In genomic region chr14:21267886-21268611, GRCh38 we compare ENCODE assay signal across 8 cellular contexts. TPM values are rescaled to one million over a fixed set of nuclear protein-coding genes. Genes with fewer than 3 reads are reported as not detected.
DNase-seq lines count a peak whose midpoint lies in the region; ATAC-seq, FAIRE-seq and TF ChIP-seq lines count a peak whose summit lies in the region.

No MANE protein-coding gene starts in this region.

- peak overlapping the region; percentile 99 for H3K27ac Mint-ChIP-seq in MCF 10A (ENCODE audit: low read depth, unreplicated experiment)

- no peak overlapping the region for H3K4ac ChIP-seq in mesendoderm (ENCODE audit: low read depth, low read length)

- POLR2A ChIA-PET in A549 (lab: Yijun Ruan, JAX), result interaction anchor here (0.7 kb wide), 1 partner anchor 12 kb away, joined by 3 read pairs; no protein-coding TSS in a partner anchor
- POLR2A ChIA-PET in MCF 10A (lab: Yijun Ruan, JAX), result interaction anchor here (0.6 to 7.3 kb wide), 18 partner anchors 13 to 783 kb away, joined by 3 to 82 read pairs (median 4); partner anchors contain the start of genes CHD8 and SUPT16H

- no peaks in the 10 kb centered on the region for H3K9me3 Mint-ChIP-seq in MCF 10A (ENCODE audit: unreplicated experiment)

- no peaks in the 10 kb centered on the region for H3K9me3 ChIP-seq in A549

- ATAC-seq in A549 (no peak), HG03520 (IDR thresholded peaks at IDR 0.05; ENCODE audit: unreplicated experiment) (no peak)

- H3K79me1 ChIP-seq in mesendoderm (ENCODE audit: low read length), result no peaks in the 10 kb centered on the region

- H4K8ac ChIP-seq in mesendoderm (ENCODE audit: low read depth, low read length), result no peak overlapping the region

- H3K4me3 Mint-ChIP-seq in MCF 10A (ENCODE audit: unreplicated experiment), result peak overlapping the region; percentile 90

- H3K36me3 ChIP-seq in mesendoderm (ENCODE audit: control insufficient read depth, insufficient read depth, low read length), result peaks cover 2% of the 10 kb centered on the region

- peaks cover 24% of the 10 kb centered on the region for H3K4me1 Mint-ChIP-seq in MCF 10A (ENCODE audit: insufficient read depth, unreplicated experiment)

- 2% methylated on average over 16 of the region's 16 CpGs for WGBS in A549 (ENCODE audit: missing lambda C conversion rate)
- no CpG with 5 or more reads among the region's 16 CpGs for WGBS in mesendoderm (ENCODE audit: extremely low coverage, insufficient coverage, low lambda C conversion rate)

- H2AK5ac ChIP-seq in mesendoderm (ENCODE audit: low read length), result no peak overlapping the region

- DNase-seq in A549 (ENCODE audit: low read depth in 1 of 2, low spot score in 1 of 2) (no peak), HT-29 (ENCODE audit: low spot score) (peak; percentile 32), MCF 10A (ENCODE audit: unreplicated experiment) (no peak), mesendoderm (no peak), mucosa of gallbladder (ENCODE audit: low spot score) (no peak), NCI-H526 (lab: John Stamatoyannopoulos, UW) (no peak), activated gamma-delta T cell (lab: John Stamatoyannopoulos, UW) (no peak)

- H3K4me2 ChIP-seq in A549 (peak overlapping the region; percentile 97), mesendoderm (ENCODE audit: low read length) (peak overlapping the region; percentile 31)

- H3K9ac ChIP-seq in mesendoderm (ENCODE audit: low read length), result peak overlapping the region; percentile 97

- TF ChIP-seq EP300 in A549 (IDR thresholded peaks at IDR 0.05), result no peak

- TF ChIP-seq CTCF in A549 (IDR thresholded peaks at IDR 0.05) (no peak), MCF 10A (IDR thresholded peaks at IDR 0.05; ENCODE audit: unreplicated experiment) (no peak)

- H3K36me3 Mint-ChIP-seq in MCF 10A (ENCODE audit: insufficient read depth, unreplicated experiment), result peaks cover 65% of the 10 kb centered on the region

- BruUV-seq in MCF 10A (replicated peaks; lab: Mats Ljungman, UMichigan), result no TSS peak

- TF ChIP-seq RAD21 in A549 (conservative IDR thresholded peaks at IDR 0.05 in 1 of 2, IDR thresholded peaks at IDR 0.05 in 1 of 2), result no peak

- no peak overlapping the region for H3K23ac ChIP-seq in mesendoderm (ENCODE audit: low read length)

- H4K5ac ChIP-seq in mesendoderm (ENCODE audit: low read length), result no peak overlapping the region

- no peak overlapping the region for H2BK15ac ChIP-seq in mesendoderm (replicated peaks; ENCODE audit: low read depth)

- no peak overlapping the region for H2BK5ac ChIP-seq in mesendoderm (ENCODE audit: low read length)

- intact Hi-C loops in MCF 10A (cut with micrococcal nuclease), result loop anchor here (2.0 kb wide), 1 partner anchor 115 kb away; no protein-coding TSS in a partner anchor

- peak overlapping the region; percentile 85 for H3K4me3 ChIP-seq in A549
- peak overlapping the region; percentile 87 for H3K4me3 ChIP-seq in mesendoderm (ENCODE audit: low read length)

- no peak for TF ChIP-seq POLR2A in A549 (IDR thresholded peaks at IDR 0.05; ENCODE audit: low read length)

- CTCF ChIA-PET in A549 (lab: Yijun Ruan, JAX), result interaction anchor here (1.5 kb wide), 1 partner anchor 13 kb away, joined by 4 read pairs; no protein-coding TSS in a partner anchor
- CTCF ChIA-PET in MCF 10A (lab: Yijun Ruan, JAX), result interaction anchor here (2.4 kb wide), 1 partner anchor 26 kb away, joined by 9 read pairs; no protein-coding TSS in a partner anchor

- no peak overlapping the region for H3K18ac ChIP-seq in mesendoderm (ENCODE audit: low read length)

- no peak for FAIRE-seq in A549 (lab: Jason Lieb, UNC)

- H2BK120ac ChIP-seq in mesendoderm (ENCODE audit: low read depth, low read length), result no peak overlapping the region

- H3K27ac ChIP-seq in A549, result peak overlapping the region; percentile 94 to 96
- H3K27ac ChIP-seq in mesendoderm (ENCODE audit: low read depth, low read length), result no peak overlapping the region

- H3K27me3 ChIP-seq in mesendoderm (ENCODE audit: insufficient read depth, low read length, poor library complexity), result no peaks in the 10 kb centered on the region

- H3K79me2 ChIP-seq in mesendoderm (ENCODE audit: control insufficient read depth, insufficient read depth, low read length), result peaks cover 59% of the 10 kb centered on the region

- H3K56ac ChIP-seq in mesendoderm (ENCODE audit: low read length), result peak overlapping the region; percentile 88

- no peaks in the 10 kb centered on the region for H3K27me3 Mint-ChIP-seq in MCF 10A (ENCODE audit: insufficient read depth, unreplicated experiment)

- H3K4me1 ChIP-seq in A549, result peaks cover 42% of the 10 kb centered on the region
- H3K4me1 ChIP-seq in mesendoderm (ENCODE audit: control insufficient read depth, low read depth, low read length), result peaks cover 2% of the 10 kb centered on the region

TF ChIP-seq in A549, 52 proteins besides CTCF, POLR2A, EP300 and RAD21:
- no peak for TF ChIP-seq CHD4 (IDR thresholded peaks at IDR 0.05; ENCODE audit: borderline replicate concordance)
- 0 out of 2 replicates have a peak, but pooled peaks have one; percentile 35 for TF ChIP-seq FOSB (CRISPR knock-in tag; IDR thresholded peaks at IDR 0.05)
- TF ChIP-seq TFCP2L1 (CRISPR knock-in tag; IDR thresholded peaks at IDR 0.05), result peak; percentile 48; the same call in 1 of the 2 replicates

RNA-seq across cellular contexts. Expression of gene HNRNPC, which starts 1.2 kb away (rescaled TPM):
- polyA plus RNA-seq in A549 (2011; rRNA removed) (1,057 and 1,207 TPM in 2 replicates), A549 (2017; fragmentation: RNase III; extraction: RNeasy Plus Mini Kit Qiagen cat#74134 plus additional on column Dnase treatment) (1,069 to 1,196 TPM (median 1,087 TPM) in 3 replicates)
- polyA plus RNA-seq in A549 (2012; cell fraction: cytosol; rRNA removed), result 399 and 453 TPM in 2 replicates
- 407 and 724 TPM in 2 replicates for polyA plus RNA-seq in A549 (2012; cell fraction: nucleus; rRNA removed)
- polyA minus RNA-seq in A549 (2011; rRNA and poly(A)+ RNA removed), result 580 and 783 TPM in 2 replicates
- total RNA-seq in HT-29 (2014; rRNA removed; shearing (Covaris generic)), result 375 and 471 TPM in 2 replicates
- total RNA-seq in MCF 10A (2022) (882 and 1,027 TPM in 2 replicates), mucosa of gallbladder (402 TPM)
- 1,460 TPM for polyA plus RNA-seq in mesendoderm (2013, experiment 1 of 2)
- polyA plus RNA-seq in mesendoderm (2013, experiment 2 of 2), result 1,374 TPM

RNA-seq across cellular contexts. Expression of gene RPGRIP1, which starts 11.8 kb away (rescaled TPM):
- 0.87 and 1.5 TPM in 2 replicates for polyA plus RNA-seq in A549 (2011; rRNA removed)
- polyA plus RNA-seq in A549 (2012; cell fraction: cytosol; rRNA removed), result 0.20 and 0.23 TPM in 2 replicates
- polyA plus RNA-seq in A549 (2012; cell fraction: nucleus; rRNA removed), result 0.22 and 0.30 TPM in 2 replicates
- 0.26 to 0.37 TPM (median 0.26 TPM) in 3 replicates for polyA plus RNA-seq in A549 (2017; fragmentation: RNase III; extraction: RNeasy Plus Mini Kit Qiagen cat#74134 plus additional on column Dnase treatment)
- polyA minus RNA-seq in A549 (2011; rRNA and poly(A)+ RNA removed), result 0.29 and 1.4 TPM in 2 replicates
- total RNA-seq in HT-29 (2014; rRNA removed; shearing (Covaris generic)), result 0.05 and 0.33 TPM in 2 replicates
- total RNA-seq in MCF 10A (2022), result not detected in 2 replicates
- polyA plus RNA-seq in mesendoderm (2013, experiment 1 of 2), result 0.55 TPM
- polyA plus RNA-seq in mesendoderm (2013, experiment 2 of 2), result 0.70 TPM
- 0.49 TPM for total RNA-seq in mucosa of gallbladder
